1 cellular context compared by ENCODE assay signal in genomic region chr15:38453971-38454686, GRCh38.
TF ChIP-seq lines count a peak whose summit lies in the region.

Gene FAM98B, plus strand, starts transcription at chr15:38454127. Its CDS starts 35 bp downstream, at chr15:38454162.

TF ChIP-seq in HepG2, 621 proteins besides CTCF, POLR2A, EP300 and RAD21 (continued from another document):
- no peak for TF ChIP-seq NR1H2 (CRISPR knock-in tag; IDR thresholded peaks at IDR 0.05; ENCODE audit: borderline replicate concordance, low read depth)
- TF ChIP-seq, protein P1, sequence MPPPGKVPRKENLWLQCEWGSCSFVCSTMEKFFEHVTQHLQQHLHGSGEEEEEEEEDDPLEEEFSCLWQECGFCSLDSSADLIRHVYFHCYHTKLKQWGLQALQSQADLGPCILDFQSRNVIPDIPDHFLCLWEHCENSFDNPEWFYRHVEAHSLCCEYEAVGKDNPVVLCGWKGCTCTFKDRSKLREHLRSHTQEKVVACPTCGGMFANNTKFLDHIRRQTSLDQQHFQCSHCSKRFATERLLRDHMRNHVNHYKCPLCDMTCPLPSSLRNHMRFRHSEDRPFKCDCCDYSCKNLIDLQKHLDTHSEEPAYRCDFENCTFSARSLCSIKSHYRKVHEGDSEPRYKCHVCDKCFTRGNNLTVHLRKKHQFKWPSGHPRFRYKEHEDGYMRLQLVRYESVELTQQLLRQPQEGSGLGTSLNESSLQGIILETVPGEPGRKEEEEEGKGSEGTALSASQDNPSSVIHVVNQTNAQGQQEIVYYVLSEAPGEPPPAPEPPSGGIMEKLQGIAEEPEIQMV (CRISPR knock-in tag; IDR thresholded peaks at IDR 0.05; ENCODE audit: low read depth) = no peak
- TF ChIP-seq SP4 (CRISPR knock-in tag; IDR thresholded peaks at IDR 0.05) = peak; percentile 63; the same call in 1 of the 2 replicates
- TF ChIP-seq, protein P2, sequence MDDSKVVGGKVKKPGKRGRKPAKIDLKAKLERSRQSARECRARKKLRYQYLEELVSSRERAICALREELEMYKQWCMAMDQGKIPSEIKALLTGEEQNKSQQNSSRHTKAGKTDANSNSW (CRISPR knock-in tag; IDR thresholded peaks at IDR 0.05; ENCODE audit: borderline replicate concordance) = 0 out of 2 replicates have a peak, but pooled peaks have one; percentile 29
- peak; percentile 50; the same call in 1 of the 2 replicates for TF ChIP-seq BCL6 (CRISPR knock-in tag; IDR thresholded peaks at IDR 0.05)
- peak; percentile 75 for TF ChIP-seq TFDP1 (CRISPR knock-in tag; IDR thresholded peaks at IDR 0.05; ENCODE audit: borderline replicate concordance)
- peak; percentile 83 for TF ChIP-seq IRF2 (CRISPR knock-in tag; IDR thresholded peaks at IDR 0.05)
- TF ChIP-seq IRF9 (CRISPR knock-in tag; IDR thresholded peaks at IDR 0.05; ENCODE audit: borderline replicate concordance) = peak; percentile 84; the same call in 1 of the 2 replicates
- TF ChIP-seq ZNF740 (CRISPR knock-in tag; IDR thresholded peaks at IDR 0.05) = peak; percentile 54; the same call in 1 of the 2 replicates
- TF ChIP-seq DMAP1 (CRISPR knock-in tag; IDR thresholded peaks at IDR 0.05) = peak; percentile 85
- TF ChIP-seq ISX (CRISPR knock-in tag; conservative IDR thresholded peaks at IDR 0.05) = 0 out of 2 replicates have a peak, but pooled peaks have one; percentile 30
- peak; percentile 60 for TF ChIP-seq ZBTB40 (IDR thresholded peaks at IDR 0.05)
- peak; percentile 76 for TF ChIP-seq ZBTB40 (CRISPR knock-in tag; IDR thresholded peaks at IDR 0.05)
- peak; percentile 89 for TF ChIP-seq ZFP91 (CRISPR knock-in tag; IDR thresholded peaks at IDR 0.05; ENCODE audit: borderline replicate concordance)
- no peak for TF ChIP-seq CENPX (CRISPR knock-in tag; IDR thresholded peaks at IDR 0.05)
- peak; percentile 94 for TF ChIP-seq TARDBP (CRISPR knock-in tag; IDR thresholded peaks at IDR 0.05)
- TF ChIP-seq ZNF33B (CRISPR knock-in tag; IDR thresholded peaks at IDR 0.05) = peak; percentile 92; the same call in 1 of the 2 replicates
- TF ChIP-seq DBP (CRISPR knock-in tag; IDR thresholded peaks at IDR 0.05; ENCODE audit: not compliant biosample characterization) = no peak
- 0 out of 2 replicates have a peak, but pooled peaks have one; percentile 54 for TF ChIP-seq PRDM4 (CRISPR knock-in tag; IDR thresholded peaks at IDR 0.05; ENCODE audit: borderline replicate concordance)
- no peak for TF ChIP-seq IKZF1 (IDR thresholded peaks at IDR 0.05)
- TF ChIP-seq KLF16 (CRISPR knock-in tag; IDR thresholded peaks at IDR 0.05) = peak in 1 of 2 experiments; percentile 84; a peak in 2 of 4 replicates
- TF ChIP-seq CHD2 (IDR thresholded peaks at IDR 0.05; ENCODE audit: low read depth, low read length) = no peak
- no peak for TF ChIP-seq ZBTB3 (CRISPR knock-in tag; IDR thresholded peaks at IDR 0.05; ENCODE audit: borderline replicate concordance, low read depth)
- TF ChIP-seq RBFOX2 (IDR thresholded peaks at IDR 0.05; ENCODE audit: low read depth, low read length) = peak; percentile 81
- peak; percentile 93 for TF ChIP-seq AHR (CRISPR knock-in tag; IDR thresholded peaks at IDR 0.05)
- TF ChIP-seq RARG (CRISPR knock-in tag; IDR thresholded peaks at IDR 0.05; ENCODE audit: low read depth) = no peak
- peak; percentile 64; the same call in 1 of the 2 replicates for TF ChIP-seq PPARG (CRISPR knock-in tag; conservative IDR thresholded peaks at IDR 0.05)
- TF ChIP-seq, protein P3, sequence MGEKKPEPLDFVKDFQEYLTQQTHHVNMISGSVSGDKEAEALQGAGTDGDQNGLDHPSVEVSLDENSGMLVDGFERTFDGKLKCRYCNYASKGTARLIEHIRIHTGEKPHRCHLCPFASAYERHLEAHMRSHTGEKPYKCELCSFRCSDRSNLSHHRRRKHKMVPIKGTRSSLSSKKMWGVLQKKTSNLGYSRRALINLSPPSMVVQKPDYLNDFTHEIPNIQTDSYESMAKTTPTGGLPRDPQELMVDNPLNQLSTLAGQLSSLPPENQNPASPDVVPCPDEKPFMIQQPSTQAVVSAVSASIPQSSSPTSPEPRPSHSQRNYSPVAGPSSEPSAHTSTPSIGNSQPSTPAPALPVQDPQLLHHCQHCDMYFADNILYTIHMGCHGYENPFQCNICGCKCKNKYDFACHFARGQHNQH (CRISPR knock-in tag; IDR thresholded peaks at IDR 0.05) = peak; percentile 80
- TF ChIP-seq ZNF564 (CRISPR knock-in tag; IDR thresholded peaks at IDR 0.05) = peak; percentile 74
- no peak for TF ChIP-seq SMARCC2 (IDR thresholded peaks at IDR 0.05)
